ENCODE assay signal across 18 cellular contexts in genomic region chr7:131896189-131896855, GRCh38.
A peak's percentile ranks its signal among the peaks of the same experiment; 100 is the strongest.
DNase-seq lines count a peak whose midpoint lies in the region; ATAC-seq and TF ChIP-seq lines count a peak whose summit lies in the region.
"Had no signal": no experiment of that assay in that cellular context is flagged by ENCODE, and none has a peak within 500 bp of the region (broad histone marks: within the 10 kb centered on the region; RNA-seq: fewer than 3 reads in every experiment).

No MANE protein-coding gene starts in this region.

- no peak overlapping the region for H3K4ac ChIP-seq in mesenchymal stem cell (ENCODE audit: low read depth in 1 of 2, low read length in 2 of 2)

- peaks cover 37% of the 10 kb centered on the region for H3K27me3 Mint-ChIP-seq in brain

- no peaks in the 10 kb centered on the region for H3K36me3 ChIP-seq in mesenchymal stem cell (ENCODE audit: control insufficient read depth in 1 of 2, insufficient read depth in 2 of 2, low read depth in 1 of 2, low read length in 2 of 2)
- no peaks in the 10 kb centered on the region for H3K36me3 ChIP-seq in OCI-LY7 (ENCODE audit: insufficient read depth, low read length)
- no peaks in the 10 kb centered on the region for H3K36me3 ChIP-seq in psoas muscle (ENCODE audit: insufficient read depth in 1 of 2, low read depth in 1 of 2)
- H3K36me3 ChIP-seq: esophagus muscularis mucosa, prostate gland had no signal

- H3K9ac ChIP-seq in mesenchymal stem cell (ENCODE audit: low read length): peak overlapping the region; percentile 62

- H3K9me3 ChIP-seq in mesenchymal stem cell (ENCODE audit: control insufficient read depth, low read length) (no peaks in the 10 kb centered on the region), OCI-LY7 (ENCODE audit: low read length) (no peaks in the 10 kb centered on the region), psoas muscle (no peaks in the 10 kb centered on the region)
- H3K9me3 ChIP-seq: esophagus muscularis mucosa, prostate gland had no signal

- H3K79me2 ChIP-seq in OCI-LY7 (ENCODE audit: insufficient read depth, low read depth, low read length): no peaks in the 10 kb centered on the region

- no peak overlapping the region for H3K23ac ChIP-seq in mesenchymal stem cell (ENCODE audit: low read length in 2 of 2)

- H3K4me3 ChIP-seq in mesenchymal stem cell (ENCODE audit: insufficient read depth in 1 of 2, low read depth in 1 of 2, low read length in 2 of 2): peak overlapping the region in 1 of 2 experiments; percentile 32
- H3K4me3 ChIP-seq in OCI-LY7 (ENCODE audit: low read depth, low read length, poor library complexity, severe bottlenecking): no peak overlapping the region
- H3K4me3 ChIP-seq in psoas muscle: no peak overlapping the region
- H3K4me3 ChIP-seq: esophagus muscularis mucosa, prostate gland had no signal

- H3K36me3 Mint-ChIP-seq in brain: no peaks in the 10 kb centered on the region
- H3K36me3 Mint-ChIP-seq: naive thymus-derived CD8-positive, alpha-beta T cell had no signal

- WGBS in mesenchymal stem cell: 14% methylated on average over 5 of the region's 7 CpGs
- WGBS in psoas muscle, 3 donors: 47 to 52% (median 47%) methylated on average over 7 of the region's 7 CpGs

- intact Hi-C loops in OCI-LY7 (cut with micrococcal nuclease; ENCODE audit: unreplicated experiment) (no loop called here), psoas muscle (cut with DNase I) (no loop called here)

- no peak for ATAC-seq in psoas muscle
- ATAC-seq in HG03097 (IDR thresholded peaks at IDR 0.05; ENCODE audit: low FRiP score, unreplicated experiment): no peak
- ATAC-seq: left lobe of liver; naive thymus-derived CD8-positive, alpha-beta T cell had no signal

- H3K18ac ChIP-seq in mesenchymal stem cell (ENCODE audit: low read depth in 1 of 2, low read length in 2 of 2): no peak overlapping the region

- H2BK120ac ChIP-seq in mesenchymal stem cell (ENCODE audit: low read depth, low read length): no peak overlapping the region

- H4K91ac ChIP-seq in mesenchymal stem cell (ENCODE audit: low read length): no peak overlapping the region

- peaks cover 28% of the 10 kb centered on the region for H3K4me1 Mint-ChIP-seq in brain
- H3K4me1 Mint-ChIP-seq: activated B cell treated with CpG ODN at 0.5 μM for 24 hours; naive thymus-derived CD8-positive, alpha-beta T cell had no signal

- H2BK15ac ChIP-seq in mesenchymal stem cell (ENCODE audit: low read depth, poor library complexity, severe bottlenecking): no peak overlapping the region

- no peak overlapping the region for H3K4me2 ChIP-seq in mesenchymal stem cell (ENCODE audit: low read length, poor library complexity, severe bottlenecking)
- H3K4me2 ChIP-seq in OCI-LY7 (ENCODE audit: low read length): no peak overlapping the region

- H3K9me2 ChIP-seq in OCI-LY7 (ENCODE audit: insufficient read depth, low read length): no peaks in the 10 kb centered on the region

- TF ChIP-seq CTCF in brain (conservative IDR thresholded peaks at IDR 0.05) (no peak), OCI-LY7 (conservative IDR thresholded peaks at IDR 0.05; ENCODE audit: low read length) (no peak), psoas muscle (IDR thresholded peaks at IDR 0.05) (no peak)

- H3K27ac ChIP-seq in mesenchymal stem cell (ENCODE audit: low read length, poor library complexity, severe bottlenecking) (no peak overlapping the region), OCI-LY7 (ENCODE audit: low read depth, low read length, poor library complexity, severe bottlenecking) (no peak overlapping the region), psoas muscle (no peak overlapping the region)
- H3K27ac ChIP-seq: esophagus muscularis mucosa, prostate gland had no signal

- no peak overlapping the region for H2AFZ ChIP-seq in mesenchymal stem cell (ENCODE audit: low read depth, low read length)
- no peak overlapping the region for H2AFZ ChIP-seq in OCI-LY7 (ENCODE audit: low read length)

- H3K14ac ChIP-seq in mesenchymal stem cell (ENCODE audit: low read length in 2 of 2): no peak overlapping the region

- no peak overlapping the region for H2BK12ac ChIP-seq in mesenchymal stem cell (ENCODE audit: low read length in 2 of 2)

- no peak overlapping the region for H2BK5ac ChIP-seq in mesenchymal stem cell (ENCODE audit: low read depth, low read length, poor library complexity, severe bottlenecking)

- H3K27ac Mint-ChIP-seq in brain: peak overlapping the region in 4 of 5 experiments; percentile 36 to 89 (median 61)
- H3K27ac Mint-ChIP-seq: activated B cell treated with CpG ODN at 0.5 μM for 24 hours; naive thymus-derived CD8-positive, alpha-beta T cell had no signal

- BruUV-seq in OCI-LY7 (replicated peaks; lab: Mats Ljungman, UMichigan): no TSS peak

- no peaks in the 10 kb centered on the region for H4K20me1 ChIP-seq in OCI-LY7 (ENCODE audit: insufficient read depth, low read length)

- DNase-seq in Daoy (ENCODE audit: low read depth) (peak; percentile 50), M059J (ENCODE audit: low read depth) (peak; percentile 62), mesenchymal stem cell (no peak), OCI-LY7 (ENCODE audit: low spot score) (no peak), psoas muscle (no peak), AG20443 (ENCODE audit: low spot score) (no peak)
- DNase-seq: activated B cell treated with CpG ODN at 0.5 μM for 24 hours; hippocampal formation; Karpas-422; naive thymus-derived CD8-positive, alpha-beta T cell; NCI-H1694; NCI-H774; T-helper 1 cell had no signal

- H3K4me3 Mint-ChIP-seq in brain: peak overlapping the region in 1 of 5 experiments; percentile 23
- H3K4me3 Mint-ChIP-seq: activated B cell treated with CpG ODN at 0.5 μM for 24 hours; naive thymus-derived CD8-positive, alpha-beta T cell had no signal

- no peak overlapping the region for H4K8ac ChIP-seq in mesenchymal stem cell (ENCODE audit: low read length)

- no peaks in the 10 kb centered on the region for H3K79me1 ChIP-seq in mesenchymal stem cell (replicated peaks; ENCODE audit: low read length, poor library complexity, severe bottlenecking)

- CTCF ChIA-PET in OCI-LY7 (lab: Charles Lee; ENCODE audit: unreplicated experiment): no interaction called here

- H3K4me1 ChIP-seq in mesenchymal stem cell (ENCODE audit: control insufficient read depth, insufficient read depth, low read depth, low read length) (peaks cover 3% of the 10 kb centered on the region), OCI-LY7 (ENCODE audit: insufficient read depth, low read length, poor library complexity, severe bottlenecking) (no peaks in the 10 kb centered on the region), psoas muscle (no peaks in the 10 kb centered on the region)
- H3K4me1 ChIP-seq: prostate gland had no signal

- H3K27me3 ChIP-seq in mesenchymal stem cell (ENCODE audit: control insufficient read depth in 1 of 2, insufficient read depth in 1 of 2, low read length in 2 of 2) (peaks cover 0 to 2% of the 10 kb centered on the region in 2 experiments), psoas muscle (ENCODE audit: insufficient read depth in 3 of 3, low read length in 2 of 3) (no peaks in the 10 kb centered on the region)
- H3K27me3 ChIP-seq: esophagus muscularis mucosa had no signal

- H2AK5ac ChIP-seq in mesenchymal stem cell (ENCODE audit: low read length, severe bottlenecking): no peak overlapping the region

- peaks cover 0 to 4% (median 0%) of the 10 kb centered on the region in 5 experiments for H3K9me3 Mint-ChIP-seq in brain
- H3K9me3 Mint-ChIP-seq: activated B cell treated with CpG ODN at 0.5 μM for 24 hours had no signal

- POLR2A ChIA-PET in OCI-LY7 (lab: Charles Lee): no interaction called here

Comparison
In these comparisons a context has a peak if more than half of its experiments do, and no peak if none do; other contexts are left out.
1. DNase-seq: peak in Daoy (single experiment) and M059J (single experiment); none in mesenchymal stem cell (single experiment), OCI-LY7 (single experiment), psoas muscle (0 of 2) and AG20443 (single experiment).